Comparison of ENCODE assay signal across 1 cellular context in the genomic region with DNA sequence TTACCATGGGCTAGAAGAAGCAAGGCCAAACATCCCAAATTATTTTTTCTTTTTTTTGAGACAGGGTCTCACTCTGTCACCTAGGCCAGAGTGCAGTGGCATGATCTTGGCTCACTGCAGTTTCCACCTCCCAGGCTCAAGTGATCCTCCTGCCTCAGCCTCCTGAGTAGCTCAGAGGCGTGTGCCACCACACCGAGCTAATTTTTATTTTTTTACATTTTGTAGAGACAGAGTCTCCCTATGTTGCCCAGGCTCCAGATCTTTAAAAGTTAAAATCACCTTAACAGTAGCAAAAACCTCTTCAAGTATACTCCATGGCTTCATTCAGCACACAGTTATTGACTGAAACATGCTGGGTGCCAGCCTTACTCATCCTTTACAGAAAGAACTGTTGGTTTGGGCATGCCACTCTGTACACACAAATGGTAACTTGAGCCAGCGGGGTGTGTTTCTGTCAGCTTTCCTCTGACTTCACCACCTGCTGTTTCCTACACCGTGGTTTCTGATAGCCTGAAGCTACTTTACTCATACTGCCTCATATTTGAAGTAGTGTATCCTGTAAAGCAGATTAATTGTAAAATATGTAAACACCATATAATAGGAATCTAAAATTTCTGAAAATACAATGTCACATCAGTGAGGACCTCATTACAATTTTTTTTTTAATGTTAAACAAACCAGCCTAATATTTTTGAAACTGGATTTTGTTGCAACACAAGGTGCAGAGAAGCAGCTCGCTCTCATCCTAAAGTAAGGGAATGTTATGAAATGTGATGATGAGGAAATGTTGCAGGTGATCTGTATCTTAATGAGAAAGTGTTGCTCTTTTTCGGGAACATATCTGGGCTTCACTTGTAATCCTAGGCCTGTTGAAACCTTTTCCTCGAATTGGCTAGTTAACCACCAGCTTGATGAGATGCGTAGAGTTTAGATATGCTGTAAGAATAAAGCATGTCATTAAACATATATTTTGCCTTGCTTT.
TF ChIP-seq lines count a peak whose summit lies in the region.

No MANE protein-coding gene starts in this region.

TF ChIP-seq in GM23338, 12 proteins besides CTCF, POLR2A, EP300 and RAD21 (continued from another document):
- TF ChIP-seq ZNF462 (CRISPR knock-in tag; IDR thresholded peaks at IDR 0.05) (no peak), REST (IDR thresholded peaks at IDR 0.05; ENCODE audit: unreplicated experiment) (no peak), EZH2 (IDR thresholded peaks at IDR 0.05; ENCODE audit: low read depth, unreplicated experiment) (no peak), POLR2AphosphoS5 (IDR thresholded peaks at IDR 0.05; ENCODE audit: low read depth) (no peak), ZNF331 (CRISPR knock-in tag; IDR thresholded peaks at IDR 0.05; ENCODE audit: low read depth) (no peak), CREB1 (CRISPR knock-in tag; IDR thresholded peaks at IDR 0.05; ENCODE audit: low read depth) (no peak), NANOG (IDR thresholded peaks at IDR 0.05; ENCODE audit: borderline replicate concordance) (no peak)
- TF ChIP-seq, protein P1, sequence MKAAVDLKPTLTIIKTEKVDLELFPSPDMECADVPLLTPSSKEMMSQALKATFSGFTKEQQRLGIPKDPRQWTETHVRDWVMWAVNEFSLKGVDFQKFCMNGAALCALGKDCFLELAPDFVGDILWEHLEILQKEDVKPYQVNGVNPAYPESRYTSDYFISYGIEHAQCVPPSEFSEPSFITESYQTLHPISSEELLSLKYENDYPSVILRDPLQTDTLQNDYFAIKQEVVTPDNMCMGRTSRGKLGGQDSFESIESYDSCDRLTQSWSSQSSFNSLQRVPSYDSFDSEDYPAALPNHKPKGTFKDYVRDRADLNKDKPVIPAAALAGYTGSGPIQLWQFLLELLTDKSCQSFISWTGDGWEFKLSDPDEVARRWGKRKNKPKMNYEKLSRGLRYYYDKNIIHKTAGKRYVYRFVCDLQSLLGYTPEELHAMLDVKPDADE (IDR thresholded peaks at IDR 0.05): no peak
